Comparison of ENCODE assay signal across 1 cellular context in the genomic region with DNA sequence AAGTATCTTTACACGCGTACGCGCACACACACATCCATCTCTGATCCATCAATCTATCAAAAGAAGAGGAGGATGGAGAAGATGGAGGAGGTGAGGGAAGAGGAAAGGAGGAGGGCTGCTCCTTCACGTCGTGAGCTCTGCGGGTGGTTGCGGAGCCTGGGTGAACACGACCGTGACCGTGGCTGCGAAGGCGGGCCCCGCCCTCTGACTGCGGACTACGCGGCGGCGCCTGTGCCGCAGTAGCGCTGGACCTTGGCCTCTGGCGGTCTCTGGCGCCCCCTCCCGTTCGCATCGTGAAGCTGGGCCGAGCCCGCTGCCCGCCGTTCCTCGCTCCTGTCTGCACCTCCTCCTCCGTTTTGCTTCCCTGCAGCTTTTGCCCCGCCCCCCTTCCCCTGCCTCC.
TF ChIP-seq lines count a peak whose summit lies in the region.

No MANE protein-coding gene starts in this region.

TF ChIP-seq in GM12878, 131 proteins besides CTCF, POLR2A, EP300 and RAD21 (continues in another document):
- TF ChIP-seq PAX5 (IDR thresholded peaks at IDR 0.05; ENCODE audit: borderline replicate concordance, low read depth, low read length) = peak; percentile 93
- TF ChIP-seq MEF2B (IDR thresholded peaks at IDR 0.05; ENCODE audit: partially characterized antibody, poor library complexity, severe bottlenecking) = no peak
- TF ChIP-seq STAT3 (IDR thresholded peaks at IDR 0.05; ENCODE audit: low read depth, low read length) = no peak
- no peak for TF ChIP-seq ZSCAN29 (IDR thresholded peaks at IDR 0.05)
- TF ChIP-seq, protein P1, sequence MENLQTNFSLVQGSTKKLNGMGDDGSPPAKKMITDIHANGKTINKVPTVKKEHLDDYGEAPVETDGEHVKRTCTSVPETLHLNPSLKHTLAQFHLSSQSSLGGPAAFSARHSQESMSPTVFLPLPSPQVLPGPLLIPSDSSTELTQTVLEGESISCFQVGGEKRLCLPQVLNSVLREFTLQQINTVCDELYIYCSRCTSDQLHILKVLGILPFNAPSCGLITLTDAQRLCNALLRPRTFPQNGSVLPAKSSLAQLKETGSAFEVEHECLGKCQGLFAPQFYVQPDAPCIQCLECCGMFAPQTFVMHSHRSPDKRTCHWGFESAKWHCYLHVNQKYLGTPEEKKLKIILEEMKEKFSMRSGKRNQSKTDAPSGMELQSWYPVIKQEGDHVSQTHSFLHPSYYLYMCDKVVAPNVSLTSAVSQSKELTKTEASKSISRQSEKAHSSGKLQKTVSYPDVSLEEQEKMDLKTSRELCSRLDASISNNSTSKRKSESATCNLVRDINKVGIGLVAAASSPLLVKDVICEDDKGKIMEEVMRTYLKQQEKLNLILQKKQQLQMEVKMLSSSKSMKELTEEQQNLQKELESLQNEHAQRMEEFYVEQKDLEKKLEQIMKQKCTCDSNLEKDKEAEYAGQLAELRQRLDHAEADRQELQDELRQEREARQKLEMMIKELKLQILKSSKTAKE (IDR thresholded peaks at IDR 0.05; ENCODE audit: low read depth, poor library complexity, severe bottlenecking) = no peak
- 0 out of 2 replicates have a peak, but pooled peaks have one; percentile 17 for TF ChIP-seq CREB1 (IDR thresholded peaks at IDR 0.05; ENCODE audit: low read depth)
- no peak for TF ChIP-seq TBL1XR1 (IDR thresholded peaks at IDR 0.05; ENCODE audit: low read depth, low read length)
- TF ChIP-seq, protein P2, sequence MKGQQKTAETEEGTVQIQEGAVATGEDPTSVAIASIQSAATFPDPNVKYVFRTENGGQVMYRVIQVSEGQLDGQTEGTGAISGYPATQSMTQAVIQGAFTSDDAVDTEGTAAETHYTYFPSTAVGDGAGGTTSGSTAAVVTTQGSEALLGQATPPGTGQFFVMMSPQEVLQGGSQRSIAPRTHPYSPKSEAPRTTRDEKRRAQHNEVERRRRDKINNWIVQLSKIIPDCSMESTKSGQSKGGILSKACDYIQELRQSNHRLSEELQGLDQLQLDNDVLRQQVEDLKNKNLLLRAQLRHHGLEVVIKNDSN (IDR thresholded peaks at IDR 0.05; ENCODE audit: borderline replicate concordance, extremely low read length, insufficient read depth, low read depth, low read length) = no peak
- TF ChIP-seq, protein P3, sequence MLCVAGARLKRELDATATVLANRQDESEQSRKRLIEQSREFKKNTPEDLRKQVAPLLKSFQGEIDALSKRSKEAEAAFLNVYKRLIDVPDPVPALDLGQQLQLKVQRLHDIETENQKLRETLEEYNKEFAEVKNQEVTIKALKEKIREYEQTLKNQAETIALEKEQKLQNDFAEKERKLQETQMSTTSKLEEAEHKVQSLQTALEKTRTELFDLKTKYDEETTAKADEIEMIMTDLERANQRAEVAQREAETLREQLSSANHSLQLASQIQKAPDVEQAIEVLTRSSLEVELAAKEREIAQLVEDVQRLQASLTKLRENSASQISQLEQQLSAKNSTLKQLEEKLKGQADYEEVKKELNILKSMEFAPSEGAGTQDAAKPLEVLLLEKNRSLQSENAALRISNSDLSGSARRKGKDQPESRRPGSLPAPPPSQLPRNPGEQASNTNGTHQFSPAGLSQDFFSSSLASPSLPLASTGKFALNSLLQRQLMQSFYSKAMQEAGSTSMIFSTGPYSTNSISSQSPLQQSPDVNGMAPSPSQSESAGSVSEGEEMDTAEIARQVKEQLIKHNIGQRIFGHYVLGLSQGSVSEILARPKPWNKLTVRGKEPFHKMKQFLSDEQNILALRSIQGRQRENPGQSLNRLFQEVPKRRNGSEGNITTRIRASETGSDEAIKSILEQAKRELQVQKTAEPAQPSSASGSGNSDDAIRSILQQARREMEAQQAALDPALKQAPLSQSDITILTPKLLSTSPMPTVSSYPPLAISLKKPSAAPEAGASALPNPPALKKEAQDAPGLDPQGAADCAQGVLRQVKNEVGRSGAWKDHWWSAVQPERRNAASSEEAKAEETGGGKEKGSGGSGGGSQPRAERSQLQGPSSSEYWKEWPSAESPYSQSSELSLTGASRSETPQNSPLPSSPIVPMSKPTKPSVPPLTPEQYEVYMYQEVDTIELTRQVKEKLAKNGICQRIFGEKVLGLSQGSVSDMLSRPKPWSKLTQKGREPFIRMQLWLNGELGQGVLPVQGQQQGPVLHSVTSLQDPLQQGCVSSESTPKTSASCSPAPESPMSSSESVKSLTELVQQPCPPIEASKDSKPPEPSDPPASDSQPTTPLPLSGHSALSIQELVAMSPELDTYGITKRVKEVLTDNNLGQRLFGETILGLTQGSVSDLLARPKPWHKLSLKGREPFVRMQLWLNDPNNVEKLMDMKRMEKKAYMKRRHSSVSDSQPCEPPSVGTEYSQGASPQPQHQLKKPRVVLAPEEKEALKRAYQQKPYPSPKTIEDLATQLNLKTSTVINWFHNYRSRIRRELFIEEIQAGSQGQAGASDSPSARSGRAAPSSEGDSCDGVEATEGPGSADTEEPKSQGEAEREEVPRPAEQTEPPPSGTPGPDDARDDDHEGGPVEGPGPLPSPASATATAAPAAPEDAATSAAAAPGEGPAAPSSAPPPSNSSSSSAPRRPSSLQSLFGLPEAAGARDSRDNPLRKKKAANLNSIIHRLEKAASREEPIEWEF (IDR thresholded peaks at IDR 0.05; ENCODE audit: insufficient replicate concordance, low read depth, low read length) = no peak
- TF ChIP-seq HDAC6 (IDR thresholded peaks at IDR 0.05; ENCODE audit: unreplicated experiment) = no peak
- TF ChIP-seq, protein P4, sequence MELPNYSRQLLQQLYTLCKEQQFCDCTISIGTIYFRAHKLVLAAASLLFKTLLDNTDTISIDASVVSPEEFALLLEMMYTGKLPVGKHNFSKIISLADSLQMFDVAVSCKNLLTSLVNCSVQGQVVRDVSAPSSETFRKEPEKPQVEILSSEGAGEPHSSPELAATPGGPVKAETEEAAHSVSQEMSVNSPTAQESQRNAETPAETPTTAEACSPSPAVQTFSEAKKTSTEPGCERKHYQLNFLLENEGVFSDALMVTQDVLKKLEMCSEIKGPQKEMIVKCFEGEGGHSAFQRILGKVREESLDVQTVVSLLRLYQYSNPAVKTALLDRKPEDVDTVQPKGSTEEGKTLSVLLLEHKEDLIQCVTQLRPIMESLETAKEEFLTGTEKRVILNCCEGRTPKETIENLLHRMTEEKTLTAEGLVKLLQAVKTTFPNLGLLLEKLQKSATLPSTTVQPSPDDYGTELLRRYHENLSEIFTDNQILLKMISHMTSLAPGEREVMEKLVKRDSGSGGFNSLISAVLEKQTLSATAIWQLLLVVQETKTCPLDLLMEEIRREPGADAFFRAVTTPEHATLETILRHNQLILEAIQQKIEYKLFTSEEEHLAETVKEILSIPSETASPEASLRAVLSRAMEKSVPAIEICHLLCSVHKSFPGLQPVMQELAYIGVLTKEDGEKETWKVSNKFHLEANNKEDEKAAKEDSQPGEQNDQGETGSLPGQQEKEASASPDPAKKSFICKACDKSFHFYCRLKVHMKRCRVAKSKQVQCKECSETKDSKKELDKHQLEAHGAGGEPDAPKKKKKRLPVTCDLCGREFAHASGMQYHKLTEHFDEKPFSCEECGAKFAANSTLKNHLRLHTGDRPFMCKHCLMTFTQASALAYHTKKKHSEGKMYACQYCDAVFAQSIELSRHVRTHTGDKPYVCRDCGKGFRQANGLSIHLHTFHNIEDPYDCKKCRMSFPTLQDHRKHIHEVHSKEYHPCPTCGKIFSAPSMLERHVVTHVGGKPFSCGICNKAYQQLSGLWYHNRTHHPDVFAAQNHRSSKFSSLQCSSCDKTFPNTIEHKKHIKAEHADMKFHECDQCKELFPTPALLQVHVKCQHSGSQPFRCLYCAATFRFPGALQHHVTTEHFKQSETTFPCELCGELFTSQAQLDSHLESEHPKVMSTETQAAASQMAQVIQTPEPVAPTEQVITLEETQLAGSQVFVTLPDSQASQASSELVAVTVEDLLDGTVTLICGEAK (IDR thresholded peaks at IDR 0.05; ENCODE audit: borderline replicate concordance) = no peak
- TF ChIP-seq FOS (IDR thresholded peaks at IDR 0.05; ENCODE audit: borderline replicate concordance, extremely low read depth, insufficient read length) = no peak
- peak; percentile 77 for TF ChIP-seq SMC3 (IDR thresholded peaks at IDR 0.05; ENCODE audit: borderline replicate concordance, low read length)
- no peak for TF ChIP-seq FOXK2 (IDR thresholded peaks at IDR 0.05)
- TF ChIP-seq, protein P5, sequence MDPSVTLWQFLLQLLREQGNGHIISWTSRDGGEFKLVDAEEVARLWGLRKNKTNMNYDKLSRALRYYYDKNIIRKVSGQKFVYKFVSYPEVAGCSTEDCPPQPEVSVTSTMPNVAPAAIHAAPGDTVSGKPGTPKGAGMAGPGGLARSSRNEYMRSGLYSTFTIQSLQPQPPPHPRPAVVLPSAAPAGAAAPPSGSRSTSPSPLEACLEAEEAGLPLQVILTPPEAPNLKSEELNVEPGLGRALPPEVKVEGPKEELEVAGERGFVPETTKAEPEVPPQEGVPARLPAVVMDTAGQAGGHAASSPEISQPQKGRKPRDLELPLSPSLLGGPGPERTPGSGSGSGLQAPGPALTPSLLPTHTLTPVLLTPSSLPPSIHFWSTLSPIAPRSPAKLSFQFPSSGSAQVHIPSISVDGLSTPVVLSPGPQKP (IDR thresholded peaks at IDR 0.05; ENCODE audit: low read depth, low read length) = no peak
- TF ChIP-seq POU2F2 (IDR thresholded peaks at IDR 0.05; ENCODE audit: borderline replicate concordance, low read depth, low read length) = no peak
- TF ChIP-seq GABPA (IDR thresholded peaks at IDR 0.05; ENCODE audit: low read depth) = no peak
- no peak for TF ChIP-seq ZZZ3 (IDR thresholded peaks at IDR 0.05; ENCODE audit: control insufficient read depth, insufficient read length, low read depth)
- peak; percentile 69; the same call in 1 of the 2 replicates for TF ChIP-seq SMARCA5 (IDR thresholded peaks at IDR 0.05)
- TF ChIP-seq, protein P6, sequence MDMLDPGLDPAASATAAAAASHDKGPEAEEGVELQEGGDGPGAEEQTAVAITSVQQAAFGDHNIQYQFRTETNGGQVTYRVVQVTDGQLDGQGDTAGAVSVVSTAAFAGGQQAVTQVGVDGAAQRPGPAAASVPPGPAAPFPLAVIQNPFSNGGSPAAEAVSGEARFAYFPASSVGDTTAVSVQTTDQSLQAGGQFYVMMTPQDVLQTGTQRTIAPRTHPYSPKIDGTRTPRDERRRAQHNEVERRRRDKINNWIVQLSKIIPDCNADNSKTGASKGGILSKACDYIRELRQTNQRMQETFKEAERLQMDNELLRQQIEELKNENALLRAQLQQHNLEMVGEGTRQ (IDR thresholded peaks at IDR 0.05; ENCODE audit: borderline replicate concordance, low read depth, low read length) = no peak
- no peak for TF ChIP-seq DPF2 (IDR thresholded peaks at IDR 0.05)
- TF ChIP-seq SUPT20H (IDR thresholded peaks at IDR 0.05; ENCODE audit: borderline replicate concordance, control insufficient read depth, low read depth, low read length) = no peak
- TF ChIP-seq, protein P7, sequence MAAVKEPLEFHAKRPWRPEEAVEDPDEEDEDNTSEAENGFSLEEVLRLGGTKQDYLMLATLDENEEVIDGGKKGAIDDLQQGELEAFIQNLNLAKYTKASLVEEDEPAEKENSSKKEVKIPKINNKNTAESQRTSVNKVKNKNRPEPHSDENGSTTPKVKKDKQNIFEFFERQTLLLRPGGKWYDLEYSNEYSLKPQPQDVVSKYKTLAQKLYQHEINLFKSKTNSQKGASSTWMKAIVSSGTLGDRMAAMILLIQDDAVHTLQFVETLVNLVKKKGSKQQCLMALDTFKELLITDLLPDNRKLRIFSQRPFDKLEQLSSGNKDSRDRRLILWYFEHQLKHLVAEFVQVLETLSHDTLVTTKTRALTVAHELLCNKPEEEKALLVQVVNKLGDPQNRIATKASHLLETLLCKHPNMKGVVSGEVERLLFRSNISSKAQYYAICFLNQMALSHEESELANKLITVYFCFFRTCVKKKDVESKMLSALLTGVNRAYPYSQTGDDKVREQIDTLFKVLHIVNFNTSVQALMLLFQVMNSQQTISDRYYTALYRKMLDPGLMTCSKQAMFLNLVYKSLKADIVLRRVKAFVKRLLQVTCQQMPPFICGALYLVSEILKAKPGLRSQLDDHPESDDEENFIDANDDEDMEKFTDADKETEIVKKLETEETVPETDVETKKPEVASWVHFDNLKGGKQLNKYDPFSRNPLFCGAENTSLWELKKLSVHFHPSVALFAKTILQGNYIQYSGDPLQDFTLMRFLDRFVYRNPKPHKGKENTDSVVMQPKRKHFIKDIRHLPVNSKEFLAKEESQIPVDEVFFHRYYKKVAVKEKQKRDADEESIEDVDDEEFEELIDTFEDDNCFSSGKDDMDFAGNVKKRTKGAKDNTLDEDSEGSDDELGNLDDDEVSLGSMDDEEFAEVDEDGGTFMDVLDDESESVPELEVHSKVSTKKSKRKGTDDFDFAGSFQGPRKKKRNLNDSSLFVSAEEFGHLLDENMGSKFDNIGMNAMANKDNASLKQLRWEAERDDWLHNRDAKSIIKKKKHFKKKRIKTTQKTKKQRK (IDR thresholded peaks at IDR 0.05; ENCODE audit: low read depth, low read length) = no peak
- TF ChIP-seq BHLHE40 (IDR thresholded peaks at IDR 0.05; ENCODE audit: borderline replicate concordance in 1 of 2, low read depth in 2 of 2, low read length in 1 of 2) = peak; percentile 46 to 70; a peak in 2 of 4 replicates
- no peak for TF ChIP-seq KLF5 (IDR thresholded peaks at IDR 0.05; ENCODE audit: partially characterized antibody)
- TF ChIP-seq, protein P8, sequence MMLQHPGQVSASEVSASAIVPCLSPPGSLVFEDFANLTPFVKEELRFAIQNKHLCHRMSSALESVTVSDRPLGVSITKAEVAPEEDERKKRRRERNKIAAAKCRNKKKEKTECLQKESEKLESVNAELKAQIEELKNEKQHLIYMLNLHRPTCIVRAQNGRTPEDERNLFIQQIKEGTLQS (IDR thresholded peaks at IDR 0.05; ENCODE audit: borderline replicate concordance, extremely low read depth, low read depth, low read length) = no peak
- TF ChIP-seq JUND (IDR thresholded peaks at IDR 0.05; ENCODE audit: low read depth, low read length) = no peak
- no peak for TF ChIP-seq SREBF2 (IDR thresholded peaks at IDR 0.05; ENCODE audit: low read length)
- peak; percentile 61 for TF ChIP-seq YY1 (IDR thresholded peaks at IDR 0.05; ENCODE audit: low read depth, low read length)
- no peak for TF ChIP-seq NFXL1 (IDR thresholded peaks at IDR 0.05; ENCODE audit: borderline replicate concordance)
- TF ChIP-seq CHD4 (IDR thresholded peaks at IDR 0.05) = no peak
- TF ChIP-seq, protein P9, sequence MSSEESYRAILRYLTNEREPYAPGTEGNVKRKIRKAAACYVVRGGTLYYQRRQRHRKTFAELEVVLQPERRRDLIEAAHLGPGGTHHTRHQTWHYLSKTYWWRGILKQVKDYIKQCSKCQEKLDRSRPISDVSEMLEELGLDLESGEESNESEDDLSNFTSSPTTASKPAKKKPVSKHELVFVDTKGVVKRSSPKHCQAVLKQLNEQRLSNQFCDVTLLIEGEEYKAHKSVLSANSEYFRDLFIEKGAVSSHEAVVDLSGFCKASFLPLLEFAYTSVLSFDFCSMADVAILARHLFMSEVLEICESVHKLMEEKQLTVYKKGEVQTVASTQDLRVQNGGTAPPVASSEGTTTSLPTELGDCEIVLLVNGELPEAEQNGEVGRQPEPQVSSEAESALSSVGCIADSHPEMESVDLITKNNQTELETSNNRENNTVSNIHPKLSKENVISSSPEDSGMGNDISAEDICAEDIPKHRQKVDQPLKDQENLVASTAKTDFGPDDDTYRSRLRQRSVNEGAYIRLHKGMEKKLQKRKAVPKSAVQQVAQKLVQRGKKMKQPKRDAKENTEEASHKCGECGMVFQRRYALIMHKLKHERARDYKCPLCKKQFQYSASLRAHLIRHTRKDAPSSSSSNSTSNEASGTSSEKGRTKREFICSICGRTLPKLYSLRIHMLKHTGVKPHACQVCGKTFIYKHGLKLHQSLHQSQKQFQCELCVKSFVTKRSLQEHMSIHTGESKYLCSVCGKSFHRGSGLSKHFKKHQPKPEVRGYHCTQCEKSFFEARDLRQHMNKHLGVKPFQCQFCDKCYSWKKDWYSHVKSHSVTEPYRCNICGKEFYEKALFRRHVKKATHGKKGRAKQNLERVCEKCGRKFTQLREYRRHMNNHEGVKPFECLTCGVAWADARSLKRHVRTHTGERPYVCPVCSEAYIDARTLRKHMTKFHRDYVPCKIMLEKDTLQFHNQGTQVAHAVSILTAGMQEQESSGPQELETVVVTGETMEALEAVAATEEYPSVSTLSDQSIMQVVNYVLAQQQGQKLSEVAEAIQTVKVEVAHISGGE (CRISPR knock-in tag; IDR thresholded peaks at IDR 0.05) = no peak
